21 cellular contexts compared by ENCODE assay signal in the genomic region with DNA sequence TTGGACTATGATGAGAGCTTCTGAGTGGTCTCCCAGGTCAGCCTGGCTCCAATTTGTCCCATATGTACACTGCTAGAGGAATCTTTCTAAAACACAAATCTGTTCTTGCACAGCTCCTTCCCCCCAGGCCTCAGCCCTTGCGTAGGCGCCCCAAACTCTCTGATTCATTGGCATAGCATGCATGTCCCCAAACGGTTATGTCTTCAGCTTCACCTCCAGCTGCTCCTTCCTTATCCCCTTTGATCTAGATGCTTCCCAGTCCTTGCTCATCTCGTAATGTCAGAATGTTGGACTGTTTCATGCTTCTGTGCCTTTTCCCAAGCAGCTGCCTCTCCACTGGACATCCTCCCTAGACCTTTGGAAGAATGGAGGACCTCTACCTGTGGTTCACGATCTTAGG.
A peak's percentile ranks its signal among the peaks of the same experiment; 100 is the strongest.
DNase-seq lines count a peak whose midpoint lies in the region; ATAC-seq and TF ChIP-seq lines count a peak whose summit lies in the region.
"Had no signal": no experiment of that assay in that cellular context is flagged by ENCODE, and none has a peak within 500 bp of the region (broad histone marks: within the 10 kb centered on the region; RNA-seq: fewer than 3 reads in every experiment).

No MANE protein-coding gene starts in this region.

- DNase-seq in ELR (ENCODE audit: low read depth) (peak; percentile 85), foreskin fibroblast (peak; percentile 44 to 57), NCI-H146 treated with DMSO at 0.1 percent for 48 hours (lab: John Stamatoyannopoulos, UW; ENCODE audit: unreplicated experiment) (no peak), NCI-H1417 (lab: John Stamatoyannopoulos, UW) (no peak), right atrium auricular region (ENCODE audit: low spot score) (no peak)
- DNase-seq: activated CD4-positive, alpha-beta T cell treated with anti-CD3 and anti-CD28 coated beads, Interleukin-2, amount 50 U/mL, for 48 hours; activated effector memory CD4-positive, alpha-beta T cell treated with anti-CD3 and anti-CD28 coated beads, Interleukin-2, amount 50 U/mL, for 16 hours; BE2C; gastrocnemius medialis; mesendoderm; MG63; naive B cell; NCI-H1694; NCI-H774; posterior cingulate gyrus; stimulated activated CD4-positive, alpha-beta T cell treated with anti-CD3 and anti-CD28 coated beads, Interleukin-2, amount 100 ng/mL, for 24 hours; stimulated activated naive CD4-positive, alpha-beta T cell had no signal

- H3K27me3 ChIP-seq in skeletal muscle satellite cell (ENCODE audit: control insufficient read depth, insufficient read depth, low read length) (no peaks in the 10 kb centered on the region), right atrium auricular region (no peaks in the 10 kb centered on the region)
- H3K27me3 ChIP-seq: gastrocnemius medialis, MG63 had no signal

- H3K4me1 ChIP-seq in skeletal muscle satellite cell (ENCODE audit: control insufficient read depth, insufficient read depth, low read length) (peaks cover 24% of the 10 kb centered on the region), right atrium auricular region (no peaks in the 10 kb centered on the region)
- H3K4me1 ChIP-seq: BE2C, gastrocnemius medialis had no signal

- no peaks in the 10 kb centered on the region for H3K9me3 ChIP-seq in skeletal muscle satellite cell (replicated peaks; ENCODE audit: low read length)
- no peaks in the 10 kb centered on the region for H3K9me3 ChIP-seq in right atrium auricular region
- H3K9me3 ChIP-seq: BE2C, gastrocnemius medialis, MG63 had no signal

- peak; percentile 41 for ATAC-seq in SK-N-SH treated with all-trans-retinoic acid at 6 μM for 48 hours
- ATAC-seq: gastrocnemius medialis, PC-3 had no signal

- peak overlapping the region; percentile 38 for H3K9ac ChIP-seq in skeletal muscle satellite cell (ENCODE audit: low read depth, low read length)

- peak overlapping the region; percentile 18 for H3K4me2 ChIP-seq in skeletal muscle satellite cell (ENCODE audit: low read length)

- TF ChIP-seq CTCF in foreskin fibroblast (IDR thresholded peaks at IDR 0.05; ENCODE audit: low read depth, low read length): no peak
- no peak for TF ChIP-seq CTCF in right atrium auricular region (IDR thresholded peaks at IDR 0.05)

- H3K27ac ChIP-seq in right atrium auricular region: no peak overlapping the region
- H3K27ac ChIP-seq: gastrocnemius medialis, HL-60 had no signal

- H3K36me3 ChIP-seq in skeletal muscle satellite cell (ENCODE audit: insufficient read depth, low read length) (no peaks in the 10 kb centered on the region), right atrium auricular region (no peaks in the 10 kb centered on the region)
- H3K36me3 ChIP-seq: BE2C, gastrocnemius medialis, MG63 had no signal

- H3K4me3 ChIP-seq in foreskin fibroblast (ENCODE audit: low read depth in 1 of 2, low read length in 2 of 2): no peak overlapping the region
- peak overlapping the region; percentile 2 for H3K4me3 ChIP-seq in skeletal muscle satellite cell (ENCODE audit: low read length)
- no peak overlapping the region for H3K4me3 ChIP-seq in right atrium auricular region
- H3K4me3 ChIP-seq: gastrocnemius medialis, MG63 had no signal

TF ChIP-seq in SK-N-SH treated with all-trans-retinoic acid at 6 μM for 48 hours, 23 proteins besides CTCF, POLR2A, EP300 and RAD21:
- TF ChIP-seq, protein P1, sequence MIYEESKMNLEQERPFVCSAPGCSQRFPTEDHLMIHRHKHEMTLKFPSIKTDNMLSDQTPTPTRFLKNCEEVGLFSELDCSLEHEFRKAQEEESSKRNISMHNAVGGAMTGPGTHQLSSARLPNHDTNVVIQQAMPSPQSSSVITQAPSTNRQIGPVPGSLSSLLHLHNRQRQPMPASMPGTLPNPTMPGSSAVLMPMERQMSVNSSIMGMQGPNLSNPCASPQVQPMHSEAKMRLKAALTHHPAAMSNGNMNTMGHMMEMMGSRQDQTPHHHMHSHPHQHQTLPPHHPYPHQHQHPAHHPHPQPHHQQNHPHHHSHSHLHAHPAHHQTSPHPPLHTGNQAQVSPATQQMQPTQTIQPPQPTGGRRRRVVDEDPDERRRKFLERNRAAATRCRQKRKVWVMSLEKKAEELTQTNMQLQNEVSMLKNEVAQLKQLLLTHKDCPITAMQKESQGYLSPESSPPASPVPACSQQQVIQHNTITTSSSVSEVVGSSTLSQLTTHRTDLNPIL (CRISPR knock-in tag; IDR thresholded peaks at IDR 0.05; ENCODE audit: low read depth): no peak
- TF ChIP-seq, protein P2, sequence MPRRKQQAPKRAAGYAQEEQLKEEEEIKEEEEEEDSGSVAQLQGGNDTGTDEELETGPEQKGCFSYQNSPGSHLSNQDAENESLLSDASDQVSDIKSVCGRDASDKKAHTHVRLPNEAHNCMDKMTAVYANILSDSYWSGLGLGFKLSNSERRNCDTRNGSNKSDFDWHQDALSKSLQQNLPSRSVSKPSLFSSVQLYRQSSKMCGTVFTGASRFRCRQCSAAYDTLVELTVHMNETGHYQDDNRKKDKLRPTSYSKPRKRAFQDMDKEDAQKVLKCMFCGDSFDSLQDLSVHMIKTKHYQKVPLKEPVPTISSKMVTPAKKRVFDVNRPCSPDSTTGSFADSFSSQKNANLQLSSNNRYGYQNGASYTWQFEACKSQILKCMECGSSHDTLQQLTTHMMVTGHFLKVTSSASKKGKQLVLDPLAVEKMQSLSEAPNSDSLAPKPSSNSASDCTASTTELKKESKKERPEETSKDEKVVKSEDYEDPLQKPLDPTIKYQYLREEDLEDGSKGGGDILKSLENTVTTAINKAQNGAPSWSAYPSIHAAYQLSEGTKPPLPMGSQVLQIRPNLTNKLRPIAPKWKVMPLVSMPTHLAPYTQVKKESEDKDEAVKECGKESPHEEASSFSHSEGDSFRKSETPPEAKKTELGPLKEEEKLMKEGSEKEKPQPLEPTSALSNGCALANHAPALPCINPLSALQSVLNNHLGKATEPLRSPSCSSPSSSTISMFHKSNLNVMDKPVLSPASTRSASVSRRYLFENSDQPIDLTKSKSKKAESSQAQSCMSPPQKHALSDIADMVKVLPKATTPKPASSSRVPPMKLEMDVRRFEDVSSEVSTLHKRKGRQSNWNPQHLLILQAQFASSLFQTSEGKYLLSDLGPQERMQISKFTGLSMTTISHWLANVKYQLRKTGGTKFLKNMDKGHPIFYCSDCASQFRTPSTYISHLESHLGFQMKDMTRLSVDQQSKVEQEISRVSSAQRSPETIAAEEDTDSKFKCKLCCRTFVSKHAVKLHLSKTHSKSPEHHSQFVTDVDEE (CRISPR knock-in tag; IDR thresholded peaks at IDR 0.05): no peak
- TF ChIP-seq ISL1 (CRISPR knock-in tag; IDR thresholded peaks at IDR 0.05) (no peak), ESRRG (CRISPR knock-in tag; IDR thresholded peaks at IDR 0.05) (no peak), ZFP3 (CRISPR knock-in tag; IDR thresholded peaks at IDR 0.05) (no peak), ARNTL (CRISPR knock-in tag; IDR thresholded peaks at IDR 0.05; ENCODE audit: borderline replicate concordance, low read depth) (no peak), OSR1 (CRISPR knock-in tag; IDR thresholded peaks at IDR 0.05) (no peak), ZNF70 (CRISPR knock-in tag; IDR thresholded peaks at IDR 0.05) (no peak), CSDC2 (CRISPR knock-in tag; IDR thresholded peaks at IDR 0.05) (no peak), ZC3H10 (CRISPR knock-in tag; IDR thresholded peaks at IDR 0.05) (no peak), RARB (CRISPR knock-in tag; IDR thresholded peaks at IDR 0.05) (no peak)
- TF ChIP-seq, protein P3, sequence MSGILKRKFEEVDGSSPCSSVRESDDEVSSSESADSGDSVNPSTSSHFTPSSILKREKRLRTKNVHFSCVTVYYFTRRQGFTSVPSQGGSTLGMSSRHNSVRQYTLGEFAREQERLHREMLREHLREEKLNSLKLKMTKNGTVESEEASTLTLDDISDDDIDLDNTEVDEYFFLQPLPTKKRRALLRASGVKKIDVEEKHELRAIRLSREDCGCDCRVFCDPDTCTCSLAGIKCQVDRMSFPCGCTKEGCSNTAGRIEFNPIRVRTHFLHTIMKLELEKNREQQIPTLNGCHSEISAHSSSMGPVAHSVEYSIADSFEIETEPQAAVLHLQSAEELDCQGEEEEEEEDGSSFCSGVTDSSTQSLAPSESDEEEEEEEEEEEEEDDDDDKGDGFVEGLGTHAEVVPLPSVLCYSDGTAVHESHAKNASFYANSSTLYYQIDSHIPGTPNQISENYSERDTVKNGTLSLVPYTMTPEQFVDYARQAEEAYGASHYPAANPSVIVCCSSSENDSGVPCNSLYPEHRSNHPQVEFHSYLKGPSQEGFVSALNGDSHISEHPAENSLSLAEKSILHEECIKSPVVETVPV (CRISPR knock-in tag; IDR thresholded peaks at IDR 0.05): no peak
- TF ChIP-seq, protein P4, sequence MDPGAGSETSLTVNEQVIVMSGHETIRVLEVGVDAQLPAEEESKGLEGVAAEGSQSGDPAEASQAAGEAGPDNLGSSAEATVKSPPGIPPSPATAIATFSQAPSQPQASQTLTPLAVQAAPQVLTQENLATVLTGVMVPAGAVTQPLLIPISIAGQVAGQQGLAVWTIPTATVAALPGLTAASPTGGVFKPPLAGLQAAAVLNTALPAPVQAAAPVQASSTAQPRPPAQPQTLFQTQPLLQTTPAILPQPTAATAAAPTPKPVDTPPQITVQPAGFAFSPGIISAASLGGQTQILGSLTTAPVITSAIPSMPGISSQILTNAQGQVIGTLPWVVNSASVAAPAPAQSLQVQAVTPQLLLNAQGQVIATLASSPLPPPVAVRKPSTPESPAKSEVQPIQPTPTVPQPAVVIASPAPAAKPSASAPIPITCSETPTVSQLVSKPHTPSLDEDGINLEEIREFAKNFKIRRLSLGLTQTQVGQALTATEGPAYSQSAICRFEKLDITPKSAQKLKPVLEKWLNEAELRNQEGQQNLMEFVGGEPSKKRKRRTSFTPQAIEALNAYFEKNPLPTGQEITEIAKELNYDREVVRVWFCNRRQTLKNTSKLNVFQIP (CRISPR knock-in tag; IDR thresholded peaks at IDR 0.05; ENCODE audit: borderline replicate concordance, low read depth): no peak

Comparison
In these comparisons a context has a peak if more than half of its experiments do, and no peak if none do; other contexts are left out.
1. DNase-seq: peak in ELR (single experiment) and foreskin fibroblast (2 of 2); none in NCI-H146 treated with DMSO at 0.1 percent for 48 hours (single experiment), NCI-H1417 (0 of 3) and right atrium auricular region (single experiment).